In the genomic region with DNA sequence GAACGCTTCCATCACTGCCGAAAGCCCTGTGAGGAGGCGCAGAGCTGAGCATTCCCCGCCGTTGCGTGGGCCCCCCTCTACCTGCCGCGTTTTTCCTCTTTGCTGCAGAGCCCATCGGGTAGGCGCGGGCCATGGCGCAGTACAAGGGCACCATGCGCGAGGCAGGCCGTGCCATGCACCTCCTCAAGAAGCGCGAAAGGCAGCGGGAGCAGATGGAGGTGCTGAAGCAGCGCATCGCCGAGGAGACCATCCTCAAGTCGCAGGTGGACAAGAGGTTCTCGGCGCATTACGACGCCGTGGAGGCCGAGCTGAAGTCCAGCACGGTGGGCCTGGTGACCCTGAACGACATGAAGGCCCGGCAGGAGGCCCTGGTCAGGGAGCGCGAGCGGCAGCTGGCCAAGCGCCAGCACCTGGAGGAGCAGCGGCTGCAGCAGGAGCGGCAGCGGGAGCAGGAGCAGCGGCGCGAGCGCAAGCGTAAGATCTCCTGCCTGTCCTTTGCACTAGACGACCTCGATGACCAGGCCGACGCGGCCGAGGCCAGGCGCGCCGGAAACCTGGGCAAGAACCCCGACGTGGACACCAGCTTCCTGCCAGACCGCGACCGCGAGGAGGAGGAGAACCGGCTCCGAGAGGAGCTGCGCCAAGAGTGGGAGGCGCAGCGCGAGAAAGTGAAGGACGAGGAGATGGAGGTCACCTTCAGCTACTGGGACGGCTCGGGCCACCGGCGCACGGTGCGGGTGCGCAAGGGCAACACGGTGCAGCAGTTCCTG, we compare ENCODE assay signal across 8 cellular contexts. TPM values are rescaled to one million over a fixed set of nuclear protein-coding genes. Genes with fewer than 3 reads are reported as not detected.
DNase-seq lines count a peak whose midpoint lies in the region; ATAC-seq and TF ChIP-seq lines count a peak whose summit lies in the region.

No MANE protein-coding gene starts in this region.

- no peaks in the 10 kb centered on the region for H3K27me3 ChIP-seq in lung (ENCODE audit: control insufficient read depth, insufficient read depth)

- CTCF ChIA-PET in AG04449 (lab: Yijun Ruan, JAX), result interaction anchor here (0.9 to 6.4 kb wide), 54 partner anchors 9 to 601 kb away, joined by 3 to 164 read pairs (median 8); a partner anchor contains a TSS

- no peaks in the 10 kb centered on the region for H3K9me3 ChIP-seq in lung (ENCODE audit: control insufficient read depth in 2 of 2, insufficient read depth in 1 of 2, low read length in 1 of 2)

- POLR2A ChIA-PET in AG04449 (lab: Yijun Ruan, JAX), result interaction anchor here (0.9 to 3.1 kb wide), 6 partner anchors 16 to 128 kb away, joined by 3 to 27 read pairs (median 4); no protein-coding TSS in a partner anchor

- H3K27ac ChIP-seq in lung (ENCODE audit: low read depth in 1 of 2, low read length in 1 of 2) (peak overlapping the region; percentile 36 to 81), urinary bladder (ENCODE audit: low read depth) (no peak overlapping the region)

- TF ChIP-seq CTCF in AG04449 (IDR thresholded peaks at IDR 0.05; ENCODE audit: insufficient read depth, low read length, missing control alignments), result no peak
- no peak for TF ChIP-seq CTCF in lung (IDR thresholded peaks at IDR 0.05; ENCODE audit: control extremely low read depth, extremely low read depth)

- H3K4me3 ChIP-seq in AG04449 (ENCODE audit: low read depth, low read length), result peak overlapping the region; percentile 59
- peak overlapping the region; percentile 30 for H3K4me3 ChIP-seq in lung
- peak overlapping the region; percentile 40 for H3K4me3 ChIP-seq in urinary bladder (ENCODE audit: low read depth, low read length)

- H3K4me1 ChIP-seq in lung (ENCODE audit: control insufficient read depth in 2 of 2, insufficient read depth in 2 of 2, low read length in 2 of 2) (peaks cover 0 to 3% of the 10 kb centered on the region in 2 donors), urinary bladder (ENCODE audit: insufficient read depth) (no peaks in the 10 kb centered on the region)

- no peak for DNase-seq in AG04449 (ENCODE audit: low read depth, low spot score)
- peak; percentile 22 for DNase-seq in cerebellum (ENCODE audit: low spot score)
- DNase-seq in lung (ENCODE audit: low spot score), result no peak
- DNase-seq in GM19240 (ENCODE audit: insufficient read length, low spot score), result no peak
- no peak for DNase-seq in stimulated activated CD4-positive, alpha-beta T cell treated with anti-CD3 and anti-CD28 coated beads, Interleukin-15, amount 100 ng/mL, for 24 hours

- H3K36me3 ChIP-seq in lung (ENCODE audit: control insufficient read depth in 2 of 2, insufficient read depth in 2 of 2, low read length in 2 of 2) (no peaks in the 10 kb centered on the region), urinary bladder (ENCODE audit: insufficient read depth) (no peaks in the 10 kb centered on the region)

- 68% methylated on average over 73 of the region's 73 CpGs for WGBS in lung, 2 donors
- WGBS in urinary bladder, result 58% methylated on average over 73 of the region's 73 CpGs

- ATAC-seq in HG03354 (IDR thresholded peaks at IDR 0.05; ENCODE audit: poor library complexity, severe bottlenecking, unreplicated experiment), result peak; percentile 5
- ATAC-seq in lung (ENCODE audit: insufficient read depth, low FRiP score), result no peak
- ATAC-seq in GM18873 (IDR thresholded peaks at IDR 0.05; ENCODE audit: low FRiP score, unreplicated experiment), result no peak

RNA-seq across cellular contexts. Expression of gene FAM50B, which starts 0.7 kb away (rescaled TPM):
- 10.1 TPM for total RNA-seq in cerebellum
- total RNA-seq in lung, result 10 to 100 TPM; 11.3 to 15.8 TPM
- 10 to 100 TPM in 1 of 2 donors, 1 to 10 TPM in 1; 7.1 to 11.2 TPM for polyA plus RNA-seq in lung
- 5.2 TPM for total RNA-seq in urinary bladder
- polyA plus RNA-seq in urinary bladder, result 20.6 TPM
